ENCODE assay signal across 37 cellular contexts in genomic region chr6:5202206-5202605, GRCh38.
"Had no signal": no experiment of that assay in that cellular context is flagged by ENCODE, and none has a peak within 500 bp of the region (broad histone marks: within the 10 kb centered on the region; RNA-seq: fewer than 3 reads in every experiment).

No MANE protein-coding gene starts in this region.

- H3K36me3 ChIP-seq: adrenal gland, cardiac muscle cell, esophagus muscularis mucosa, gastrocnemius medialis, heart left ventricle had no signal

- H3K27me3 Mint-ChIP-seq: activated CD4-positive, alpha-beta memory T cell treated with anti-CD3 and anti-CD28 coated beads for 36 hours; activated CD4-positive, alpha-beta T cell treated with anti-CD3 and anti-CD28 coated beads for 36 hours; activated CD4-positive, alpha-beta T cell treated with anti-CD3 and anti-CD28 coated beads, Interleukin-2, amount 10 ng/mL, durations not matched to agents 24 days and 14 days; activated CD8-positive, alpha-beta memory T cell treated with anti-CD3 and anti-CD28 coated beads, Interleukin-2, amount 10 ng/mL, durations not matched to agents 7 days and 5 days; activated naive CD4-positive, alpha-beta T cell treated with anti-CD3 and anti-CD28 coated beads, Interleukin-2, amount 50 U/mL, for 24 hours; activated naive CD8-positive, alpha-beta T cell treated with anti-CD3 and anti-CD28 coated beads for 36 hours; activated naive CD8-positive, alpha-beta T cell treated with anti-CD3 and anti-CD28 coated beads, Interleukin-2, amount 50 U/mL, for 24 hours; central memory CD8-positive, alpha-beta T cell; dendritic cell treated with granulocyte-macrophage colony-stimulating factor and Interleukin-4, amounts not matched to agents 40 ng/mL and 50 ng/mL, for 4 days; T-cell had no signal

- H3K27ac ChIP-seq: adrenal gland, body of pancreas, cardiac muscle cell, coronary artery, esophagus muscularis mucosa, foreskin keratinocyte, gastrocnemius medialis had no signal

- H3K9me3 Mint-ChIP-seq: activated CD4-positive, alpha-beta memory T cell treated with anti-CD3 and anti-CD28 coated beads for 36 hours; activated CD4-positive, alpha-beta T cell treated with anti-CD3 and anti-CD28 coated beads, Interleukin-2, amount 10 ng/mL, durations not matched to agents 24 days and 14 days; activated naive CD4-positive, alpha-beta T cell treated with anti-CD3 and anti-CD28 coated beads for 36 hours; activated naive CD4-positive, alpha-beta T cell treated with anti-CD3 and anti-CD28 coated beads, Interleukin-2, amount 50 U/mL, for 24 hours; activated naive CD8-positive, alpha-beta T cell treated with anti-CD3 and anti-CD28 coated beads for 36 hours; activated naive CD8-positive, alpha-beta T cell treated with anti-CD3 and anti-CD28 coated beads, Interleukin-2, amount 50 U/mL, for 24 hours; activated T-helper 1 cell treated with anti-CD3 and anti-CD28 coated beads, Interleukin-12 subunit alpha, Interleukin-12 subunit beta, Interleukin-2, Interleukin-4 antibody, amounts not matched to agents 30 ng/mL and 10 ng/mL and 1 ng/mL, durations not matched to agents 14 hours and 24 hours and 36 hours; activated T-helper 2 cell treated with anti-CD3 and anti-CD28 coated beads, Interferon-gamma antibody, Interleukin-2, Interleukin-4, amounts not matched to agents 10 μg/mL and 5 μg/mL and 100 μg/mL, durations not matched to agents 14 hours and 24 hours and 36 hours; central memory CD8-positive, alpha-beta T cell; dendritic cell treated with granulocyte-macrophage colony-stimulating factor and Interleukin-4, amounts not matched to agents 40 ng/mL and 50 ng/mL, for 4 days; endodermal cell; T-cell; T-helper 1 cell treated with Interleukin-12 subunit alpha and Interleukin-12 subunit beta and Interleukin-4 antibody, amounts not matched to agents 30 μg/mL and 1 μg/mL, for 36 hours had no signal

- DNase-seq: activated CD4-positive, alpha-beta memory T cell treated with anti-CD3 and anti-CD28 coated beads for 36 hours; activated CD4-positive, alpha-beta T cell treated with anti-CD3 and anti-CD28 coated beads for 36 hours; activated CD4-positive, alpha-beta T cell treated with anti-CD3 and anti-CD28 coated beads, Interleukin-2, amount 10 ng/mL, durations not matched to agents 24 days and 14 days; activated CD4-positive, CD25-positive, alpha-beta regulatory T cell; activated CD4-positive, CD25-positive, alpha-beta regulatory T cell treated with anti-CD3 and anti-CD28 coated beads, Interleukin-2, amount 50 U/mL, for 72 hours; activated CD8-positive, alpha-beta memory T cell treated with anti-CD3 and anti-CD28 coated beads, Interleukin-2, amount 10 ng/mL, durations not matched to agents 7 days and 5 days; activated CD8-positive, alpha-beta memory T cell treated with anti-CD3 and anti-CD28 coated beads, Interleukin-2, amount 50 U/mL, for 4 hours; activated CD8-positive, alpha-beta T cell treated with anti-CD3 and anti-CD28 coated beads, Interleukin-2, amount 10 ng/mL, durations not matched to agents 7 days and 5 days; activated effector memory CD4-positive, alpha-beta T cell treated with anti-CD3 and anti-CD28 coated beads, Interleukin-2, amount 50 U/mL, for 16 hours; activated naive CD4-positive, alpha-beta T cell treated with anti-CD3 and anti-CD28 coated beads for 36 hours; activated naive CD8-positive, alpha-beta T cell treated with anti-CD3 and anti-CD28 coated beads for 36 hours; activated naive CD8-positive, alpha-beta T cell treated with anti-CD3 and anti-CD28 coated beads, Interleukin-2, amount 50 U/mL, for 24 hours; activated T-cell treated with anti-CD3 and anti-CD28 coated beads, Interleukin-2, amount 50 U/mL, for 1 hour; activated T-cell treated with anti-CD3 and anti-CD28 coated beads, Interleukin-2, amount 50 U/mL, for 48 hours; adrenal gland; amygdala; aorta; body of pancreas; dorsolateral prefrontal cortex; effector memory CD4-positive, alpha-beta T cell; endodermal cell; erythroblast; foreskin keratinocyte; gastrocnemius medialis; glutamatergic neuron; heart left ventricle; T-cell; T-helper 9 cell had no signal

- H3K4me3 ChIP-seq: adrenal gland, body of pancreas, cardiac muscle cell, coronary artery, dorsolateral prefrontal cortex, esophagus muscularis mucosa, gastrocnemius medialis, heart left ventricle had no signal

- H3K4me1 Mint-ChIP-seq: activated naive CD4-positive, alpha-beta T cell treated with anti-CD3 and anti-CD28 coated beads, Interleukin-2, amount 50 U/mL, for 24 hours; central memory CD8-positive, alpha-beta T cell had no signal

- H3K27ac Mint-ChIP-seq: activated CD4-positive, alpha-beta memory T cell treated with anti-CD3 and anti-CD28 coated beads for 36 hours; activated CD4-positive, alpha-beta T cell treated with anti-CD3 and anti-CD28 coated beads for 36 hours; activated CD4-positive, alpha-beta T cell treated with anti-CD3 and anti-CD28 coated beads, Interleukin-2, amount 10 ng/mL, durations not matched to agents 24 days and 14 days; activated CD8-positive, alpha-beta memory T cell treated with anti-CD3 and anti-CD28 coated beads, Interleukin-2, amount 10 ng/mL, durations not matched to agents 7 days and 5 days; activated CD8-positive, alpha-beta T cell treated with anti-CD3 and anti-CD28 coated beads, Interleukin-2, amount 10 ng/mL, durations not matched to agents 7 days and 5 days; activated naive CD4-positive, alpha-beta T cell treated with anti-CD3 and anti-CD28 coated beads for 36 hours; activated naive CD4-positive, alpha-beta T cell treated with anti-CD3 and anti-CD28 coated beads, Interleukin-2, amount 50 U/mL, for 24 hours; activated naive CD8-positive, alpha-beta T cell treated with anti-CD3 and anti-CD28 coated beads for 36 hours; activated naive CD8-positive, alpha-beta T cell treated with anti-CD3 and anti-CD28 coated beads, Interleukin-2, amount 50 U/mL, for 24 hours; activated T-helper 1 cell treated with anti-CD3 and anti-CD28 coated beads, Interleukin-12 subunit alpha, Interleukin-12 subunit beta, Interleukin-2, Interleukin-4 antibody, amounts not matched to agents 30 ng/mL and 10 ng/mL and 1 ng/mL, durations not matched to agents 14 hours and 24 hours and 36 hours; activated T-helper 2 cell treated with anti-CD3 and anti-CD28 coated beads, Interferon-gamma antibody, Interleukin-2, Interleukin-4, amounts not matched to agents 10 μg/mL and 5 μg/mL and 100 μg/mL, durations not matched to agents 14 hours and 24 hours and 36 hours; dendritic cell treated with granulocyte-macrophage colony-stimulating factor and Interleukin-4, amounts not matched to agents 40 ng/mL and 50 ng/mL, for 4 days; endodermal cell; T-cell; T-helper 1 cell treated with Interleukin-12 subunit alpha and Interleukin-12 subunit beta and Interleukin-4 antibody, amounts not matched to agents 30 μg/mL and 1 μg/mL, for 36 hours had no signal

- H3K4me3 Mint-ChIP-seq: activated CD4-positive, alpha-beta memory T cell treated with anti-CD3 and anti-CD28 coated beads for 36 hours; activated CD4-positive, alpha-beta T cell treated with anti-CD3 and anti-CD28 coated beads for 36 hours; activated CD4-positive, alpha-beta T cell treated with anti-CD3 and anti-CD28 coated beads, Interleukin-2, amount 10 ng/mL, durations not matched to agents 24 days and 14 days; activated CD8-positive, alpha-beta memory T cell treated with anti-CD3 and anti-CD28 coated beads, Interleukin-2, amount 10 ng/mL, durations not matched to agents 7 days and 5 days; activated CD8-positive, alpha-beta T cell treated with anti-CD3 and anti-CD28 coated beads, Interleukin-2, amount 10 ng/mL, durations not matched to agents 7 days and 5 days; activated naive CD4-positive, alpha-beta T cell treated with anti-CD3 and anti-CD28 coated beads for 36 hours; activated naive CD4-positive, alpha-beta T cell treated with anti-CD3 and anti-CD28 coated beads, Interleukin-2, amount 50 U/mL, for 24 hours; activated naive CD8-positive, alpha-beta T cell treated with anti-CD3 and anti-CD28 coated beads for 36 hours; activated naive CD8-positive, alpha-beta T cell treated with anti-CD3 and anti-CD28 coated beads, Interleukin-2, amount 50 U/mL, for 24 hours; activated T-helper 1 cell treated with anti-CD3 and anti-CD28 coated beads, Interleukin-12 subunit alpha, Interleukin-12 subunit beta, Interleukin-2, Interleukin-4 antibody, amounts not matched to agents 30 ng/mL and 10 ng/mL and 1 ng/mL, durations not matched to agents 14 hours and 24 hours and 36 hours; central memory CD8-positive, alpha-beta T cell; dendritic cell treated with granulocyte-macrophage colony-stimulating factor and Interleukin-4, amounts not matched to agents 40 ng/mL and 50 ng/mL, for 4 days; endodermal cell; T-cell; T-helper 1 cell treated with Interleukin-12 subunit alpha and Interleukin-12 subunit beta and Interleukin-4 antibody, amounts not matched to agents 30 μg/mL and 1 μg/mL, for 36 hours had no signal

- H3K27me3 ChIP-seq: adrenal gland, body of pancreas, cardiac muscle cell, dorsolateral prefrontal cortex, esophagus muscularis mucosa, foreskin keratinocyte, gastrocnemius medialis, heart left ventricle had no signal

- H3K9me3 ChIP-seq: adrenal gland, body of pancreas, esophagus muscularis mucosa, gastrocnemius medialis, heart left ventricle had no signal

- ATAC-seq: activated CD4-positive, alpha-beta T cell treated with anti-CD3 and anti-CD28 coated beads for 36 hours; activated CD8-positive, alpha-beta memory T cell treated with anti-CD3 and anti-CD28 coated beads, Interleukin-2, amount 10 ng/mL, durations not matched to agents 7 days and 5 days; activated CD8-positive, alpha-beta T cell treated with anti-CD3 and anti-CD28 coated beads, Interleukin-2, amount 10 ng/mL, durations not matched to agents 7 days and 5 days; activated naive CD8-positive, alpha-beta T cell treated with anti-CD3 and anti-CD28 coated beads, Interleukin-2, amount 50 U/mL, for 24 hours; body of pancreas; foreskin keratinocyte; gastrocnemius medialis; T-cell had no signal
